In the genomic region with DNA sequence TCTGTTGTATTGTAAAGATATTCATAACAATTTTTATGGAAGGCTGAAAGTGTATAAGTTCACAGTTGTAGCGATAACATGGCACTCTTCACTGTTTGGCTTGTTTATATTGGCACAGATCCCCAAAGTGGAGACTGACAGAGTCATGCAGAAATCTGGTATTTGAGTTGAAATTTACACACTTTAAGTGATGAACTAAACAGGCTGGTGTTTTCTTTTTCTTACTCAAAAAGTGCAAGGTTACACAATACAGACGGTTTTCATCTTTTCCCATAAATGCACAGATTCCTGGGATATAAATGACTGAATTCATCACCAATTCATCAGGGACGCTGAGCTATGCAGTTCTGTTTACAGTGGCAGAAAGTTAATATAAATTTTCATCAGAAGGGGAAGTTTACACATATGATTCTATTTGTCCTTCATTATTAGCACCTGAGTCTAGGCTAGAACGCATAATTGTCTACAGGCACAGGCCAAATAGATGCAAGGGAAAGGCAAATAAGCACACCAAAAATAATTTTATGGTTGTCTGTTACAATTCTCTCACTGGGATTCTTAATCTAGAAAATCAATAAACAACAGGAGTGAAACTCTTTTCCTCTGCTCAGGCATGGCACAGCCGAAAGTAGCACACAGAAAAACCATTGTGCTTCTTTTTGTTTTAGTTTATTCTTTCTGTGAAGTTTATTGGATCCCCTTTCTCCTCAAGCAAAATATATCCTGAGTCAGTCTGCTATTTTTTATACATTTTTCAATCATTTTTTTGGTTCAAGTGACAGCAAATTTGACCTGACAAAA, we compare ENCODE assay signal across 12 cellular contexts.
DNase-seq lines count a peak whose midpoint lies in the region; ATAC-seq and TF ChIP-seq lines count a peak whose summit lies in the region.
"Had no signal": no experiment of that assay in that cellular context is flagged by ENCODE, and none has a peak within 500 bp of the region (broad histone marks: within the 10 kb centered on the region; RNA-seq: fewer than 3 reads in every experiment).

No MANE protein-coding gene starts in this region.

- POLR2A ChIA-PET in HEK293 (lab: Yijun Ruan, JAX) = no interaction called here

- H3K36me3 Mint-ChIP-seq in osteocyte (ENCODE audit: unreplicated experiment) = no peaks in the 10 kb centered on the region

- H3K27me3 Mint-ChIP-seq in osteocyte (ENCODE audit: unreplicated experiment) = no peaks in the 10 kb centered on the region
- H3K27me3 Mint-ChIP-seq: dendritic cell treated with granulocyte-macrophage colony-stimulating factor and Interleukin-4, amounts not matched to agents 40 ng/mL and 50 ng/mL, for 4 days had no signal

- ATAC-seq in GM21717 (IDR thresholded peaks at IDR 0.05; ENCODE audit: unreplicated experiment) (no peak), HG02610 (IDR thresholded peaks at IDR 0.05; ENCODE audit: unreplicated experiment) (no peak)

- H3K36me3 ChIP-seq in HEK293 (ENCODE audit: control insufficient read depth in 2 of 2, insufficient read depth in 1 of 2, low read length in 2 of 2) = no peaks in the 10 kb centered on the region

- peaks cover 6% of the 10 kb centered on the region; the same call in 1 of the 2 replicates for H3K4me1 ChIP-seq in HEK293 (ENCODE audit: control insufficient read depth, insufficient read depth, low read length)

- TF ChIP-seq CTCF in HEK293 (tag by site-specific recombination; IDR thresholded peaks at IDR 0.05) = no peak
- no peak for TF ChIP-seq CTCF in osteocyte (IDR thresholded peaks at IDR 0.05)

- H3K27ac Mint-ChIP-seq in osteocyte (ENCODE audit: unreplicated experiment) = peak overlapping the region; percentile 55
- H3K27ac Mint-ChIP-seq: activated T-helper 2 cell treated with anti-CD3 and anti-CD28 coated beads, Interferon-gamma antibody, Interleukin-2, Interleukin-4, amounts not matched to agents 10 μg/mL and 5 μg/mL and 100 μg/mL, durations not matched to agents 14 hours and 24 hours and 36 hours; dendritic cell treated with granulocyte-macrophage colony-stimulating factor and Interleukin-4, amounts not matched to agents 40 ng/mL and 50 ng/mL, for 4 days had no signal

- no peaks in the 10 kb centered on the region for H3K9me3 ChIP-seq in HEK293 (ENCODE audit: control insufficient read depth, insufficient read depth, low read depth, low read length)

- H3K4me3 ChIP-seq in HEK293 (ENCODE audit: low read depth, low read length) = peak overlapping the region; percentile 11

- peak overlapping the region; percentile 73 for H3K27ac ChIP-seq in HEK293 (ENCODE audit: extremely low read depth, low read depth, low read length)

- H3K4me3 Mint-ChIP-seq in osteocyte (ENCODE audit: unreplicated experiment) = peak overlapping the region; percentile 67
- H3K4me3 Mint-ChIP-seq: dendritic cell treated with granulocyte-macrophage colony-stimulating factor and Interleukin-4, amounts not matched to agents 40 ng/mL and 50 ng/mL, for 4 days had no signal

- CTCF ChIA-PET in HEK293 (lab: Yijun Ruan, JAX) = interaction anchor here (1.7 kb wide), 1 partner anchor 76 kb away, joined by 5 read pairs; no protein-coding TSS in a partner anchor

- peaks cover 18% of the 10 kb centered on the region for H3K4me1 Mint-ChIP-seq in osteocyte (ENCODE audit: unreplicated experiment)

- DNase-seq in NCI-H446 (lab: John Stamatoyannopoulos, UW) (peak; percentile 45 to 55), dermis microvascular lymphatic vessel endothelial cell (ENCODE audit: low read depth in 2 of 2) (peak; percentile 66 to 84), osteocyte (ENCODE audit: extremely low spot score, unreplicated experiment) (no peak), cerebellar cortex (ENCODE audit: low spot score) (no peak), epidermal melanocyte (ENCODE audit: insufficient read length, low spot score) (no peak)
- DNase-seq: activated CD4-positive, CD25-positive, alpha-beta regulatory T cell; NCI-H187 treated with DMSO at 0.1 percent for 48 hours had no signal

- H3K9me3 Mint-ChIP-seq in osteocyte (ENCODE audit: unreplicated experiment) = no peaks in the 10 kb centered on the region
- H3K9me3 Mint-ChIP-seq: activated T-helper 2 cell treated with anti-CD3 and anti-CD28 coated beads, Interferon-gamma antibody, Interleukin-2, Interleukin-4, amounts not matched to agents 10 μg/mL and 5 μg/mL and 100 μg/mL, durations not matched to agents 14 hours and 24 hours and 36 hours; dendritic cell treated with granulocyte-macrophage colony-stimulating factor and Interleukin-4, amounts not matched to agents 40 ng/mL and 50 ng/mL, for 4 days had no signal

TF ChIP-seq in HEK293, 187 proteins besides CTCF, POLR2A, EP300 and RAD21 (continues in another document):
- TF ChIP-seq ZXDB (tag by site-specific recombination; IDR thresholded peaks at IDR 0.05) (peak; percentile 82), GFI1B (tag by site-specific recombination; IDR thresholded peaks at IDR 0.05) (peak; percentile 92), ZNF600 (tag by site-specific recombination; IDR thresholded peaks at IDR 0.05) (0 out of 2 replicates have a peak, but pooled peaks have one; percentile 24), ZNF48 (tag by site-specific recombination; IDR thresholded peaks at IDR 0.05) (no peak), ZBTB20 (tag by site-specific recombination; IDR thresholded peaks at IDR 0.05) (peak; percentile 60; the same call in 1 of the 2 replicates), ZSCAN30 (tag by site-specific recombination; IDR thresholded peaks at IDR 0.05) (peak; percentile 74; the same call in 1 of the 2 replicates), ZNF660 (tag by site-specific recombination; IDR thresholded peaks at IDR 0.05) (0 out of 2 replicates have a peak, but pooled peaks have one; percentile 25), FEZF1 (tag by site-specific recombination; IDR thresholded peaks at IDR 0.05) (peak; percentile 93), ZNF341 (tag by site-specific recombination; IDR thresholded peaks at IDR 0.05; ENCODE audit: low read depth) (no peak), MZF1 (tag by site-specific recombination; IDR thresholded peaks at IDR 0.05; ENCODE audit: borderline replicate concordance) (peak; percentile 90; the same call in 1 of the 2 replicates), ZEB2 (tag by site-specific recombination; IDR thresholded peaks at IDR 0.05) (peak; percentile 77), KLF10 (tag by site-specific recombination; IDR thresholded peaks at IDR 0.05) (0 out of 2 replicates have a peak, but pooled peaks have one; percentile 43), ZNF10 (tag by site-specific recombination; IDR thresholded peaks at IDR 0.05) (peak; percentile 61; the same call in 1 of the 2 replicates), ZFP69B (tag by site-specific recombination; IDR thresholded peaks at IDR 0.05) (0 out of 2 replicates have a peak, but pooled peaks have one; percentile 46), ZBTB8A (tag by site-specific recombination; IDR thresholded peaks at IDR 0.05) (peak; percentile 42; the same call in 1 of the 2 replicates), OVOL3 (tag by site-specific recombination; IDR thresholded peaks at IDR 0.05) (peak; percentile 50; the same call in 1 of the 2 replicates), ZNF670 (tag by site-specific recombination; IDR thresholded peaks at IDR 0.05; ENCODE audit: low read depth) (no peak), KLF1 (tag by site-specific recombination; IDR thresholded peaks at IDR 0.05) (no peak), HOXC10 (CRISPR knock-in tag; IDR thresholded peaks at IDR 0.05) (no peak), ZNF596 (tag by site-specific recombination; IDR thresholded peaks at IDR 0.05) (peak; percentile 49; the same call in 1 of the 2 replicates)
- TF ChIP-seq, protein P1, sequence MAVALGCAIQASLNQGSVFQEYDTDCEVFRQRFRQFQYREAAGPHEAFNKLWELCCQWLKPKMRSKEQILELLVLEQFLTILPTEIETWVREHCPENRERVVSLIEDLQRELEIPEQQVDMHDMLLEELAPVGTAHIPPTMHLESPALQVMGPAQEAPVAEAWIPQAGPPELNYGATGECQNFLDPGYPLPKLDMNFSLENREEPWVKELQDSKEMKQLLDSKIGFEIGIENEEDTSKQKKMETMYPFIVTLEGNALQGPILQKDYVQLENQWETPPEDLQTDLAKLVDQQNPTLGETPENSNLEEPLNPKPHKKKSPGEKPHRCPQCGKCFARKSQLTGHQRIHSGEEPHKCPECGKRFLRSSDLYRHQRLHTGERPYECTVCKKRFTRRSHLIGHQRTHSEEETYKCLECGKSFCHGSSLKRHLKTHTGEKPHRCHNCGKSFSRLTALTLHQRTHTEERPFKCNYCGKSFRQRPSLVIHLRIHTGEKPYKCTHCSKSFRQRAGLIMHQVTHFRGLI (tag by site-specific recombination; IDR thresholded peaks at IDR 0.05) = 0 out of 2 replicates have a peak, but pooled peaks have one; percentile 41
- TF ChIP-seq, protein P2, sequence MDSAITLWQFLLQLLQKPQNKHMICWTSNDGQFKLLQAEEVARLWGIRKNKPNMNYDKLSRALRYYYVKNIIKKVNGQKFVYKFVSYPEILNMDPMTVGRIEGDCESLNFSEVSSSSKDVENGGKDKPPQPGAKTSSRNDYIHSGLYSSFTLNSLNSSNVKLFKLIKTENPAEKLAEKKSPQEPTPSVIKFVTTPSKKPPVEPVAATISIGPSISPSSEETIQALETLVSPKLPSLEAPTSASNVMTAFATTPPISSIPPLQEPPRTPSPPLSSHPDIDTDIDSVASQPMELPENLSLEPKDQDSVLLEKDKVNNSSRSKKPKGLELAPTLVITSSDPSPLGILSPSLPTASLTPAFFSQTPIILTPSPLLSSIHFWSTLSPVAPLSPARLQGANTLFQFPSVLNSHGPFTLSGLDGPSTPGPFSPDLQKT (IDR thresholded peaks at IDR 0.05; ENCODE audit: borderline replicate concordance, low read depth, low read length) = no peak
- TF ChIP-seq, protein P3, sequence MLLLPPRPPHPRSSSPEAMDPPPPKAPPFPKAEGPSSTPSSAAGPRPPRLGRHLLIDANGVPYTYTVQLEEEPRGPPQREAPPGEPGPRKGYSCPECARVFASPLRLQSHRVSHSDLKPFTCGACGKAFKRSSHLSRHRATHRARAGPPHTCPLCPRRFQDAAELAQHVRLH (tag by site-specific recombination; IDR thresholded peaks at IDR 0.05) = 0 out of 2 replicates have a peak, but pooled peaks have one; percentile 62

Comparison
In these comparisons a context has a peak if more than half of its experiments do, and no peak if none do; other contexts are left out.
1. DNase-seq: peak in NCI-H446 (2 of 2) and dermis microvascular lymphatic vessel endothelial cell (2 of 2); none in osteocyte (single experiment), cerebellar cortex (single experiment) and epidermal melanocyte (single experiment).